8 cellular contexts compared by ENCODE assay signal in genomic region chr11:12235945-12236743, GRCh38.
A peak's percentile ranks its signal among the peaks of the same experiment; 100 is the strongest.
DNase-seq lines count a peak whose midpoint lies in the region; ATAC-seq and TF ChIP-seq lines count a peak whose summit lies in the region.

No MANE protein-coding gene starts in this region.

- intact Hi-C loops in natural killer cell (cut with micrococcal nuclease), result loop anchor here (1.0 to 5.0 kb wide), 7 partner anchors 12 to 189 kb away; partner anchors contain the start of gene MICAL2

- H3K9ac ChIP-seq in BLaER1, result peak overlapping the region; percentile 59; the same call in 1 of the 2 replicates

- H3K36me3 ChIP-seq in BLaER1 (no peaks in the 10 kb centered on the region), esophagus (ENCODE audit: control insufficient read depth in 2 of 2, insufficient read depth in 2 of 2, low read length in 1 of 2) (peaks cover 2 to 4% of the 10 kb centered on the region in 2 donors), upper lobe of left lung (peaks cover under 1 to 29% (median 11%) of the 10 kb centered on the region in 4 donors)

- H3K4me1 Mint-ChIP-seq in natural killer cell, result peaks cover 27 to 28% of the 10 kb centered on the region in 2 donors

- H3K4me3 ChIP-seq in BLaER1 (peak overlapping the region; percentile 19; the same call in 1 of the 2 replicates), esophagus (ENCODE audit: low read depth in 1 of 2, low read length in 2 of 2) (no peak overlapping the region), upper lobe of left lung (no peak overlapping the region)

- H3K27me3 ChIP-seq in BLaER1 (no peaks in the 10 kb centered on the region), esophagus (ENCODE audit: control insufficient read depth in 1 of 2, insufficient read depth in 2 of 2, low read length in 2 of 2) (no peaks in the 10 kb centered on the region), upper lobe of left lung (no peaks in the 10 kb centered on the region)

- H3K27ac ChIP-seq in BLaER1, result peak overlapping the region; percentile 79
- peak overlapping the region; percentile 36 to 75 for H3K27ac ChIP-seq in esophagus (ENCODE audit: low read depth in 2 of 2, low read length in 1 of 2)
- H3K27ac ChIP-seq in upper lobe of left lung, result peak overlapping the region; percentile 7 to 83 (median 64)

- WGBS in esophagus, 2 donors, result 52 to 54% methylated on average over 13 of the region's 13 CpGs
- WGBS in upper lobe of left lung, 2 donors, result 34 to 36% methylated on average over 12 to 13 of the region's 13 CpGs

- H3K4me1 ChIP-seq in BLaER1 (peaks cover 57% of the 10 kb centered on the region), esophagus (ENCODE audit: control insufficient read depth in 2 of 2, insufficient read depth in 2 of 2, low read length in 1 of 2) (peaks cover 0 to 6% of the 10 kb centered on the region in 2 donors), upper lobe of left lung (peaks cover 7 to 48% (median 22%) of the 10 kb centered on the region in 4 donors)

- H3K27ac Mint-ChIP-seq in natural killer cell, result peak overlapping the region; percentile 93 to 94

- DNase-seq in NCI-H345 treated with DMSO at 0.1 percent for 48 hours (lab: John Stamatoyannopoulos, UW; ENCODE audit: unreplicated experiment) (peak; percentile 44), natural killer cell (peak; percentile 57), upper lobe of left lung (peak in 1 of 2 donors; percentile 49)
- DNase-seq in activated CD8-positive, alpha-beta memory T cell treated with anti-CD3 and anti-CD28 coated beads for 48 hours (ENCODE audit: low read depth in 2 of 3, low spot score in 2 of 3), result peak; percentile 19 to 32 (median 24)

- H3K4me3 Mint-ChIP-seq in natural killer cell, result peak overlapping the region; percentile 81

- H3K4me2 ChIP-seq in BLaER1, result peak overlapping the region; percentile 85

- H4K20me1 ChIP-seq in BLaER1, result 0 out of 2 replicates have a peak, but pooled peaks cover 7% of the 10 kb centered on the region

- H3K9me3 Mint-ChIP-seq in natural killer cell, result no peaks in the 10 kb centered on the region

- peak; percentile 86 for TF ChIP-seq CTCF in natural killer cell (IDR thresholded peaks at IDR 0.05)
- TF ChIP-seq CTCF in upper lobe of left lung (IDR thresholded peaks at IDR 0.05), result peak; percentile 57 to 89 (median 79)

- TF ChIP-seq EP300 in upper lobe of left lung (IDR thresholded peaks at IDR 0.05), result no peak

- ATAC-seq in GM18511 (IDR thresholded peaks at IDR 0.05; ENCODE audit: unreplicated experiment) (peak; percentile 79), HG03045 (IDR thresholded peaks at IDR 0.05; ENCODE audit: unreplicated experiment) (peak; percentile 58), natural killer cell (peak; percentile 76 to 85 (median 80)), upper lobe of left lung (ENCODE audit: low FRiP score in 2 of 2) (peak; percentile 49 to 73)

- H3K27me3 Mint-ChIP-seq in natural killer cell (ENCODE audit: low read depth in 2 of 2), result no peaks in the 10 kb centered on the region

- peaks cover 14% of the 10 kb centered on the region for H3K36me3 Mint-ChIP-seq in natural killer cell

- H3K9me3 ChIP-seq in BLaER1, result no peaks in the 10 kb centered on the region
- no peaks in the 10 kb centered on the region for H3K9me3 ChIP-seq in esophagus (ENCODE audit: control insufficient read depth in 2 of 2, insufficient read depth in 1 of 2, low read depth in 1 of 2, low read length in 1 of 2)
- H3K9me3 ChIP-seq in upper lobe of left lung, result no peaks in the 10 kb centered on the region

- TF ChIP-seq POLR2A in upper lobe of left lung (IDR thresholded peaks at IDR 0.05), result no peak
